13 cellular contexts compared by ENCODE assay signal in the genomic region with DNA sequence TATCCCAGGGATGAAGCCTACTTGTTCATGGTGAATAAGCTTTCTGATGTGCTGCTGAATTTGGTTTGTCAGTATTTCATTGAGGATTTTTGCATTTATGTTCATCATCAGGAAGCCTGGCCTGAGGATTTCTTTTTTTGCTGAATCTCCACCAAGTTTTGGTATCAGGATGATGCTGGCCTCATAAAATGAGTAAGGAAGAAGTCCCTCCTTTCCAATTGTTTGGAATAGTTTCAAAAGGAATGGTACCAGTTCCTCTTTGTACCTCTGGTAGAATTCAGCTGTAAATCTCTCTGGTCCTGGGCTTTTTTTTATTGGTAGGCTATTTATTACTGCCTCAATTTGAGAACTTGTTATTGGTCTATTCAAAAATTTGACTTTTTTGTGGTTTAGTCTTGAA. TPM values are rescaled to one million over a fixed set of nuclear protein-coding genes. Genes with fewer than 3 reads are reported as not detected.
"Had no signal": no experiment of that assay in that cellular context is flagged by ENCODE, and none has a peak within 500 bp of the region (broad histone marks: within the 10 kb centered on the region; RNA-seq: fewer than 3 reads in every experiment).

No MANE protein-coding gene starts in this region.

RNA-seq across cellular contexts. Expression of a gene that starts 51.4 kb away (rescaled TPM):
- total RNA-seq: activated B cell treated with CpG ODN at 0.5 μM for 24 hours; activated CD4-positive, alpha-beta memory T cell treated with anti-CD3 and anti-CD28 coated beads for 36 hours; activated CD4-positive, alpha-beta memory T cell treated with anti-CD3 and anti-CD28 coated beads, Interleukin-2, amount 10 ng/mL, durations not matched to agents 7 days and 5 days; activated CD4-positive, alpha-beta T cell treated with anti-CD3 and anti-CD28 coated beads for 36 hours; activated CD4-positive, alpha-beta T cell treated with anti-CD3 and anti-CD28 coated beads, Interleukin-2, amount 10 ng/mL, durations not matched to agents 24 days and 14 days; activated CD4-positive, alpha-beta T cell treated with anti-CD3 and anti-CD28 coated beads, Interleukin-2, amount 10 ng/mL, durations not matched to agents 7 days and 5 days; activated CD8-positive, alpha-beta memory T cell treated with anti-CD3 and anti-CD28 coated beads for 36 hours; activated CD8-positive, alpha-beta memory T cell treated with anti-CD3 and anti-CD28 coated beads, Interleukin-2, amount 10 ng/mL, durations not matched to agents 7 days and 5 days; activated CD8-positive, alpha-beta T cell treated with anti-CD3 and anti-CD28 coated beads for 36 hours; activated CD8-positive, alpha-beta T cell treated with anti-CD3 and anti-CD28 coated beads, Interleukin-2, amount 10 ng/mL, durations not matched to agents 7 days and 5 days; T-helper 1 cell treated with Interleukin-12 subunit alpha and Interleukin-12 subunit beta and Interleukin-4 antibody, amounts not matched to agents 30 ng/mL and 1 ng/mL, for 36 hours; T-helper 17 cell; T-helper 2 cell treated with Interferon-gamma antibody and Interleukin-4, amounts not matched to agents 100 ng/mL and 5 ng/mL, for 36 hours had no signal
